ENCODE assay signal across 16 cellular contexts in the genomic region with DNA sequence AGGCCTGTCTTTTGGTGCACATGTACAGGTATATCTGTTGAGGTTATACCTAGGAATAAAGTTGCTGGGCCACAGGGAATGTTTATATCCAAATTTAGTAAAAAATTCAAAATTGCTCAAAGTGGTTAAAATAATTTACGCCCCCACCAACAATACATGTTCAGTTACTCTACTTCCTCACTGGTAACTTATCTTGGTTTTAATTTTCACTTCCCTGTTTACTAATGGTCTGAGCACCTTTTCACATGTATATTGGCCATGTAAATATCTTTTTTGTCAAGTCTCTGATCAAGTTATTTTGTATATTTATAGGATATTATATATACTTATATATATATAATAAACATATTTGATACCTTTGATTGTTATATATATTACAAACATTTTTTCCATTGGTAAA. TPM values are rescaled to one million over a fixed set of nuclear protein-coding genes. Genes with fewer than 3 reads are reported as not detected.
DNase-seq lines count a peak whose midpoint lies in the region; ATAC-seq and TF ChIP-seq lines count a peak whose summit lies in the region.
"Had no signal": no experiment of that assay in that cellular context is flagged by ENCODE, and none has a peak within 500 bp of the region (broad histone marks: within the 10 kb centered on the region; RNA-seq: fewer than 3 reads in every experiment).

No MANE protein-coding gene starts in this region.

- H3K9me3 ChIP-seq in H9 (ENCODE audit: control insufficient read depth, low read depth, low read length) = no peaks in the 10 kb centered on the region
- H3K9me3 ChIP-seq: right lobe of liver, SK-N-SH, suprapubic skin had no signal

- no peak overlapping the region for H2BK5ac ChIP-seq in H9 (ENCODE audit: insufficient read length, low read length)

- no peaks in the 10 kb centered on the region for H3K27me3 Mint-ChIP-seq in H9 (ENCODE audit: low read depth)
- no peaks in the 10 kb centered on the region for H3K27me3 Mint-ChIP-seq in activated naive CD4-positive, alpha-beta T cell treated with anti-CD3 and anti-CD28 coated beads for 36 hours (ENCODE audit: low read depth)
- H3K27me3 Mint-ChIP-seq: activated CD4-positive, alpha-beta T cell treated with anti-CD3 and anti-CD28 coated beads for 36 hours; CD4-positive, alpha-beta memory T cell had no signal

- no peaks in the 10 kb centered on the region for H4K20me1 ChIP-seq in H9 (ENCODE audit: control insufficient read depth, insufficient read depth, insufficient read length)

- no peak overlapping the region for H2BK12ac ChIP-seq in H9 (ENCODE audit: insufficient read length, low read depth, low read length)

- H4K8ac ChIP-seq in H9 (replicated peaks; ENCODE audit: insufficient read length, low read depth, low read length) = no peak overlapping the region

- no peak overlapping the region for H3K4me3 Mint-ChIP-seq in H9
- H3K4me3 Mint-ChIP-seq in activated naive CD4-positive, alpha-beta T cell treated with anti-CD3 and anti-CD28 coated beads for 36 hours = no peak overlapping the region
- H3K4me3 Mint-ChIP-seq: activated CD4-positive, alpha-beta T cell treated with anti-CD3 and anti-CD28 coated beads for 36 hours; CD4-positive, alpha-beta memory T cell; nephron had no signal

- no peak overlapping the region for H2AK5ac ChIP-seq in H9 (ENCODE audit: insufficient read length, low read length)

- no peak overlapping the region for H3K27ac Mint-ChIP-seq in H9
- no peak overlapping the region for H3K27ac Mint-ChIP-seq in activated naive CD4-positive, alpha-beta T cell treated with anti-CD3 and anti-CD28 coated beads for 36 hours
- H3K27ac Mint-ChIP-seq: activated CD4-positive, alpha-beta T cell treated with anti-CD3 and anti-CD28 coated beads for 36 hours; CD4-positive, alpha-beta memory T cell; nephron had no signal

- CTCF ChIA-PET in activated naive CD4-positive, alpha-beta T cell treated with anti-CD3 and anti-CD28 coated beads for 36 hours (lab: Charles Lee) = no interaction called here

- no peaks in the 10 kb centered on the region for H3K23me2 ChIP-seq in H9 (ENCODE audit: insufficient read length, low read depth, low read length, poor library complexity, severe bottlenecking)

- peak; percentile 31 to 67 for DNase-seq in NOMO-1 (lab: John Stamatoyannopoulos, UW; ENCODE audit: unreplicated experiment in 2 of 2)
- DNase-seq in H9 = no peak
- DNase-seq in activated naive CD4-positive, alpha-beta T cell treated with anti-CD3 and anti-CD28 coated beads for 36 hours = no peak
- DNase-seq in Right ventricle myocardium inferior (ENCODE audit: missing footprints) = no peak
- DNase-seq: activated CD4-positive, alpha-beta T cell treated with anti-CD3 and anti-CD28 coated beads for 36 hours; CD4-positive, alpha-beta memory T cell; GDM1; NCI-H2029 treated with DMSO at 0.1 percent for 48 hours; right lobe of liver; SK-N-SH had no signal

- H3K18ac ChIP-seq in H9 (ENCODE audit: insufficient read length, low read depth, low read length) = no peak overlapping the region

- H3K4ac ChIP-seq in H9 (ENCODE audit: low read depth, low read length) = no peak overlapping the region

- no peak overlapping the region for H3K14ac ChIP-seq in H9 (ENCODE audit: insufficient read depth, low read length)

- WGBS in urinary bladder = 95% methylated on average over 1 of the region's 1 CpG
- no CpG with 5 or more reads among the region's 1 CpG for WGBS in H9 (ENCODE audit: extremely low coverage, insufficient read length, low lambda C conversion rate)

- H3K4me1 Mint-ChIP-seq in H9 = no peaks in the 10 kb centered on the region
- no peaks in the 10 kb centered on the region for H3K4me1 Mint-ChIP-seq in activated naive CD4-positive, alpha-beta T cell treated with anti-CD3 and anti-CD28 coated beads for 36 hours (ENCODE audit: low read depth)
- H3K4me1 Mint-ChIP-seq: activated CD4-positive, alpha-beta T cell treated with anti-CD3 and anti-CD28 coated beads for 36 hours; CD4-positive, alpha-beta memory T cell; nephron had no signal

- H3K27me3 ChIP-seq in H9 (ENCODE audit: insufficient read depth, low read length) = no peaks in the 10 kb centered on the region
- H3K27me3 ChIP-seq: right lobe of liver, suprapubic skin had no signal

- no peak overlapping the region for H3K4me2 ChIP-seq in H9 (ENCODE audit: insufficient read depth, insufficient read length, low read length)
- H3K4me2 ChIP-seq: KMS-11, SK-N-SH had no signal

- no peak overlapping the region for H2BK20ac ChIP-seq in H9 (ENCODE audit: low read depth, low read length, poor library complexity, severe bottlenecking)

- H3K9me3 Mint-ChIP-seq in H9 = peaks cover 0 to 5% of the 10 kb centered on the region in 2 experiments; a peak in 2 of 5 replicates
- H3K9me3 Mint-ChIP-seq in activated naive CD4-positive, alpha-beta T cell treated with anti-CD3 and anti-CD28 coated beads for 36 hours = peaks cover 5% of the 10 kb centered on the region

- H3K9ac ChIP-seq in H9 (ENCODE audit: extremely low read depth, insufficient read length, low read length) = no peak overlapping the region
- H3K9ac ChIP-seq: KMS-11, SK-N-SH had no signal

- no peak overlapping the region for H4K5ac ChIP-seq in H9 (ENCODE audit: insufficient read length, low read depth, low read length)

- H3K4me1 ChIP-seq in urinary bladder (ENCODE audit: insufficient read depth) (no peaks in the 10 kb centered on the region), H9 (ENCODE audit: insufficient read depth, low read length) (no peaks in the 10 kb centered on the region)
- H3K4me1 ChIP-seq: right lobe of liver, suprapubic skin had no signal

- no peak for TF ChIP-seq CTCF in H9 (conservative IDR thresholded peaks at IDR 0.05)

- H3K27ac ChIP-seq in urinary bladder (ENCODE audit: low read depth) = peak overlapping the region; percentile 23
- no peak overlapping the region for H3K27ac ChIP-seq in H9 (ENCODE audit: insufficient read length, low read depth, low read length)
- H3K27ac ChIP-seq: KMS-11, right lobe of liver, suprapubic skin had no signal

- no peaks in the 10 kb centered on the region for H3K36me3 Mint-ChIP-seq in H9 (ENCODE audit: insufficient read depth in 1 of 3, low read depth in 3 of 3)
- peaks cover 2% of the 10 kb centered on the region for H3K36me3 Mint-ChIP-seq in activated naive CD4-positive, alpha-beta T cell treated with anti-CD3 and anti-CD28 coated beads for 36 hours (ENCODE audit: low read depth)

- H2AFZ ChIP-seq in H9 (ENCODE audit: low read length) = no peak overlapping the region

- no peak overlapping the region for H3T11ph ChIP-seq in H9 (ENCODE audit: low read length)

- H3K79me2 ChIP-seq in H9 (ENCODE audit: insufficient read depth, low read length) = no peaks in the 10 kb centered on the region

- no peak overlapping the region for H3K23ac ChIP-seq in H9 (ENCODE audit: insufficient read length, low read depth, low read length)

- no peaks in the 10 kb centered on the region for H3K36me3 ChIP-seq in urinary bladder (ENCODE audit: insufficient read depth)
- H3K36me3 ChIP-seq: right lobe of liver, suprapubic skin had no signal

- intact Hi-C loops in activated naive CD4-positive, alpha-beta T cell treated with anti-CD3 and anti-CD28 coated beads for 36 hours (cut with micrococcal nuclease) = no loop called here
- intact Hi-C loops in Right ventricle myocardium inferior (cut with DNase I) = no loop called here

- no peak overlapping the region for H2BK120ac ChIP-seq in H9 (ENCODE audit: low read depth, low read length, poor library complexity, severe bottlenecking)

- H3K79me1 ChIP-seq in H9 (ENCODE audit: insufficient read depth, low read depth, low read length, poor library complexity, severe bottlenecking) = no peaks in the 10 kb centered on the region

- no peak overlapping the region for H2BK15ac ChIP-seq in H9 (ENCODE audit: low read depth, low read length)

- H4K91ac ChIP-seq in H9 (ENCODE audit: insufficient read length, low read depth, low read length) = no peak overlapping the region

- ATAC-seq in GM19395 (IDR thresholded peaks at IDR 0.05; ENCODE audit: unreplicated experiment) (peak; percentile 93), HG02798 (IDR thresholded peaks at IDR 0.05; ENCODE audit: poor library complexity, unreplicated experiment) (peak; percentile 68), Right ventricle myocardium inferior (no peak)
- ATAC-seq: activated CD4-positive, alpha-beta T cell treated with anti-CD3 and anti-CD28 coated beads for 36 hours; right lobe of liver had no signal

- no peak overlapping the region for H3K56ac ChIP-seq in H9 (ENCODE audit: insufficient read length, low read depth, low read length)

- no peak overlapping the region for H3K4me3 ChIP-seq in urinary bladder (ENCODE audit: low read depth, low read length)
- H3K4me3 ChIP-seq: right lobe of liver, suprapubic skin had no signal

RNA-seq across cellular contexts. Expression of a gene that starts 9.7 kb away (rescaled TPM):
- total RNA-seq in urinary bladder (34.2 TPM), H9 (2021) (not detected in 2 replicates), Right ventricle myocardium inferior (18.7 TPM)
- polyA plus RNA-seq in urinary bladder = 9.3 TPM
- total RNA-seq in activated naive CD4-positive, alpha-beta T cell treated with anti-CD3 and anti-CD28 coated beads for 36 hours = under 1 TPM; 0.25 to 0.31 TPM

Comparison
In these comparisons a context has a peak if more than half of its experiments do, and no peak if none do; other contexts are left out.
1. DNase-seq: peak in NOMO-1 (2 of 2); none in H9 (single experiment), activated naive CD4-positive, alpha-beta T cell treated with anti-CD3 and anti-CD28 coated beads for 36 hours (single experiment) and Right ventricle myocardium inferior (single experiment).
2. RNA of a gene that starts 9.7 kb away (total RNA-seq): 34.2 TPM in urinary bladder (single experiment) and 18.7 TPM in Right ventricle myocardium inferior (single experiment); 0.25 to 0.31 TPM in activated naive CD4-positive, alpha-beta T cell treated with anti-CD3 and anti-CD28 coated beads for 36 hours and not detected in H9; every median in the first group is over 10 times any median in the second.